Comparison of ENCODE assay signal across 8 cellular contexts in the genomic region with DNA sequence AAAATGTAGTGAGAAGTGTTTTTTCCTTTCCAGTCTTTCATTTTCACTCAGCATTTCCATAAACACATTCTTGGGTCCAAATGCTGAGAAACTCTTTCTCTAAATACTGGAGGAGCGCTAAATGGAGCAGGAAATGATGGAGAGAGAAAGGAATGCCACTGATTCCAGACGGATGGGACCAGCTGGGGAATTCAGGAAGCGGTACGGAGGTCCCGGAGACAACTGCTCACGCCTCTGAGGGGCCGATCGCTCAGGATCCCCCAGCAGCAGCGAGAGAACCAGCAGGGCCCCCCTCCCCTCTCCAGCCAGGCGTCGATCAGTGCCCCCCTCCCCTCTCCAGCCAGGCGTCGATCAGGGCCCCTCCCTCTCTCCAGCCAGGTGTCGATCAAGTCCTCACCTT. TPM values are rescaled to one million over a fixed set of nuclear protein-coding genes. Genes with fewer than 3 reads are reported as not detected.
DNase-seq lines count a peak whose midpoint lies in the region; TF ChIP-seq lines count a peak whose summit lies in the region.

No MANE protein-coding gene starts in this region.

- no peak overlapping the region for H3K9ac ChIP-seq in neural progenitor cell

- intact Hi-C loops in esophagus squamous epithelium (cut with DNase I): no loop called here

- TF ChIP-seq POLR2A in esophagus squamous epithelium (IDR thresholded peaks at IDR 0.05): no peak

- H3F3A ChIP-seq in neural progenitor cell (ENCODE audit: low read depth): peaks cover 36% of the 10 kb centered on the region

- peaks cover 59% of the 10 kb centered on the region for H3K4me1 Mint-ChIP-seq in neural progenitor cell

- H4K20me1 ChIP-seq in neural progenitor cell (ENCODE audit: low read depth): peaks cover 5% of the 10 kb centered on the region

- H3K9me3 Mint-ChIP-seq in neural progenitor cell: no peaks in the 10 kb centered on the region

- no peak overlapping the region for H2AFZ ChIP-seq in neural progenitor cell (replicated peaks)

- H3K4me3 ChIP-seq in SJCRH30 (peak overlapping the region; percentile 38), esophagus squamous epithelium (peak overlapping the region in 1 of 4 donors; percentile 53), neural progenitor cell (no peak overlapping the region)

- peak overlapping the region; percentile 23 for H3K27ac Mint-ChIP-seq in neural progenitor cell

- TF ChIP-seq CTCF in esophagus squamous epithelium (IDR thresholded peaks at IDR 0.05) (no peak), neural progenitor cell (IDR thresholded peaks at IDR 0.05) (no peak)

- DNase-seq in COLO668 (lab: John Stamatoyannopoulos, UW; ENCODE audit: unreplicated experiment) (peak; percentile 50), SJCRH30 (peak; percentile 95 to 96), esophagus squamous epithelium (lab: John Stamatoyannopoulos, UW) (no peak), neural progenitor cell (ENCODE audit: low spot score) (peak; percentile 77), NCI-H2196 (lab: John Stamatoyannopoulos, UW; ENCODE audit: unreplicated experiment) (no peak), NCI-H128 (lab: John Stamatoyannopoulos, UW; ENCODE audit: unreplicated experiment) (no peak), RPMI8226 (no peak), anterior cingulate cortex (lab: John Stamatoyannopoulos, UW) (no peak)

- no peaks in the 10 kb centered on the region for H3K79me2 ChIP-seq in neural progenitor cell (ENCODE audit: low read depth)

- no peaks in the 10 kb centered on the region for H3K9me3 ChIP-seq in SJCRH30 (replicated peaks)
- no peaks in the 10 kb centered on the region for H3K9me3 ChIP-seq in esophagus squamous epithelium
- H3K9me3 ChIP-seq in neural progenitor cell (ENCODE audit: low read depth): no peaks in the 10 kb centered on the region

- H3K4me1 ChIP-seq in SJCRH30 (peaks cover 12% of the 10 kb centered on the region), esophagus squamous epithelium (peaks cover 11 to 66% (median 22%) of the 10 kb centered on the region in 3 donors), neural progenitor cell (peaks cover 25% of the 10 kb centered on the region)

- peak overlapping the region; percentile 99 for H3K27ac ChIP-seq in SJCRH30
- H3K27ac ChIP-seq in esophagus squamous epithelium: peak overlapping the region; percentile 50 to 89 (median 80)
- no peak overlapping the region for H3K27ac ChIP-seq in neural progenitor cell

- WGBS in esophagus squamous epithelium, 2 donors: 10 to 12% methylated on average over 8 to 9 of the region's 14 CpGs

- no peaks in the 10 kb centered on the region for H3K27me3 Mint-ChIP-seq in neural progenitor cell (ENCODE audit: insufficient read depth, low read depth)

- H3K4me2 ChIP-seq in neural progenitor cell: peak overlapping the region; percentile 50

- H3K36me3 ChIP-seq in SJCRH30: no peaks in the 10 kb centered on the region
- H3K36me3 ChIP-seq in esophagus squamous epithelium: no peaks in the 10 kb centered on the region
- no peaks in the 10 kb centered on the region for H3K36me3 ChIP-seq in neural progenitor cell

- H3K27me3 ChIP-seq in SJCRH30: no peaks in the 10 kb centered on the region
- no peaks in the 10 kb centered on the region for H3K27me3 ChIP-seq in esophagus squamous epithelium
- peaks cover 8% of the 10 kb centered on the region for H3K27me3 ChIP-seq in neural progenitor cell

- H3K36me3 Mint-ChIP-seq in neural progenitor cell: peaks cover 9% of the 10 kb centered on the region

- H3K4me3 Mint-ChIP-seq in neural progenitor cell: peak overlapping the region; percentile 64

RNA-seq across cellular contexts. Expression of a gene that starts 13.2 kb away (rescaled TPM):
- 18.6 and 20.5 TPM in 2 replicates for total RNA-seq in SJCRH30 (2014; rRNA removed; shearing (Covaris generic))
- 1 to 10 TPM; 1.4 to 8.8 (median 3.1) TPM for total RNA-seq in esophagus squamous epithelium
- 2.9 and 6.0 TPM in 2 replicates for total RNA-seq in neural progenitor cell (ENCODE audit: low replicate concordance)

RNA-seq across cellular contexts. Expression of a gene that starts 59.9 kb away (rescaled TPM):
- 0.58 and 0.71 TPM in 2 replicates for total RNA-seq in SJCRH30 (2014; rRNA removed; shearing (Covaris generic))
- total RNA-seq in esophagus squamous epithelium: not detected
- total RNA-seq in neural progenitor cell (ENCODE audit: low replicate concordance): not detected in 2 replicates

Comparison
In these comparisons a context has a peak if more than half of its experiments do, and no peak if none do; other contexts are left out.
1. DNase-seq: peak in COLO668 (single experiment), SJCRH30 (2 of 2) and neural progenitor cell (single experiment); none in esophagus squamous epithelium (single experiment), NCI-H2196 (single experiment), NCI-H128 (single experiment), RPMI8226 (single experiment) and anterior cingulate cortex (0 of 58).